ENCODE assay signal across 1 cellular context in the genomic region with DNA sequence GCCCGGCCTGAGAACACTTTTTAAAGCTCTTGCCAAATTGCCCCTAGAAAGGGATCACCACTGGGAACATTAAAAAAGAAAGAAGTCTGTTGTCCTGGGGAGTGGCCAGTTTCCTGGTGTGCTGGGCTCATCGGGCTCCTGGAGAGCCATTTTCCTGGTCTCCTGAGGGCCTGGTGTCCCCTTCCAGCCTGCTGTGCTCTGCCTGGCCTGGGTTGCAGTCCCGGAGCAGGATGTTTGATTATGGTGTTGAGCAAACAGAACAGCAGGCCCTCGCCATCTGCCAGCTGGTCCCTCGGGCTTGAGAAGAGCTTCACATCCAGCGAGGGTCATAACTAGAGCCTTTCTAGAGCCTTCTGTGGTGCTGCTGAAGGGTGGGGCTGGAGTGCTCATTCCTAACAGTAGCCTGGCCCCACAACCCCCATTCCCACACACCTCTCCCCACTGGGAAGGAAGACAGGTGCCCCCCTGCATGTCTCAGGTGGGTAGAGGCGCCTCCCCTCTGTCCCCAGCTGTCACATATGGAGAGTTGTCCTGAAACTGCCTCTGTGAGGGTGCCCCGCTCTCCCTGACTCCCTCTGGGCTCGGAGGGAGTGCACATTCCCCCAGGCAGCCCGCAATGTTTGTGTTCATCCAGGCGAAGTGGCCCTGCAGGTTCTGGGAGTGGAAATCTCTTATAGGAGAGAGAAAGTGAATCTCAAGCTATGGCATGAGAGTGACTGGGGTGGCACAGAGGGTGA.
A peak's percentile ranks its signal among the peaks of the same experiment; 100 is the strongest.
TF ChIP-seq lines count a peak whose summit lies in the region.

No MANE protein-coding gene starts in this region.

TF ChIP-seq in HepG2, 621 proteins besides CTCF, POLR2A, EP300 and RAD21 (continued from another document):
- TF ChIP-seq FOXA1 (IDR thresholded peaks at IDR 0.05) (no peak), FOXA1 (CRISPR knock-in tag; IDR thresholded peaks at IDR 0.05) (peak; percentile 72; the same call in 1 of the 2 replicates), ZNF367 (CRISPR knock-in tag; IDR thresholded peaks at IDR 0.05; ENCODE audit: borderline replicate concordance) (no peak), GATAD1 (CRISPR knock-in tag; IDR thresholded peaks at IDR 0.05) (no peak), NR2F6 (IDR thresholded peaks at IDR 0.05) (no peak), NR2F6 (CRISPR knock-in tag; IDR thresholded peaks at IDR 0.05) (peak; percentile 15; the same call in 1 of the 2 replicates), RFXAP (CRISPR knock-in tag; IDR thresholded peaks at IDR 0.05; ENCODE audit: borderline replicate concordance) (no peak), HDAC1 (CRISPR knock-in tag; IDR thresholded peaks at IDR 0.05) (no peak), SIX4 (CRISPR knock-in tag; IDR thresholded peaks at IDR 0.05) (no peak), TCF7 (IDR thresholded peaks at IDR 0.05; ENCODE audit: low read depth) (no peak), ZNF138 (CRISPR knock-in tag; IDR thresholded peaks at IDR 0.05; ENCODE audit: low read depth) (no peak), GATAD2A (CRISPR knock-in tag; IDR thresholded peaks at IDR 0.05) (peak; percentile 44; the same call in 1 of the 2 replicates), SALL1 (CRISPR knock-in tag; IDR thresholded peaks at IDR 0.05) (peak; percentile 59; the same call in 1 of the 2 replicates), ZNF441 (CRISPR knock-in tag; IDR thresholded peaks at IDR 0.05; ENCODE audit: borderline replicate concordance) (no peak), RXRB (CRISPR knock-in tag; IDR thresholded peaks at IDR 0.05; ENCODE audit: borderline replicate concordance) (0 out of 2 replicates have a peak, but pooled peaks have one; percentile 23), NFIB (CRISPR knock-in tag; IDR thresholded peaks at IDR 0.05; ENCODE audit: borderline replicate concordance) (no peak), ZNF672 (CRISPR knock-in tag; IDR thresholded peaks at IDR 0.05) (no peak), ZNF331 (CRISPR knock-in tag; IDR thresholded peaks at IDR 0.05) (peak; percentile 86), CEBPG (CRISPR knock-in tag; IDR thresholded peaks at IDR 0.05) (peak; percentile 54; the same call in 1 of the 2 replicates), HNRNPUL1 (IDR thresholded peaks at IDR 0.05; ENCODE audit: low read depth, low read length) (no peak), ZNF33A (CRISPR knock-in tag; IDR thresholded peaks at IDR 0.05; ENCODE audit: borderline replicate concordance) (no peak), TBL1XR1 (IDR thresholded peaks at IDR 0.05; ENCODE audit: borderline replicate concordance, low read length, partially characterized antibody) (no peak), ZMYM4 (CRISPR knock-in tag; IDR thresholded peaks at IDR 0.05) (no peak), HMG20B (CRISPR knock-in tag; conservative IDR thresholded peaks at IDR 0.05) (no peak), NR2F1 (CRISPR knock-in tag; IDR thresholded peaks at IDR 0.05) (no peak), NKX3-1 (CRISPR knock-in tag; IDR thresholded peaks at IDR 0.05) (no peak), ZMYM2 (CRISPR knock-in tag; IDR thresholded peaks at IDR 0.05) (no peak), SCMH1 (CRISPR knock-in tag; IDR thresholded peaks at IDR 0.05; ENCODE audit: borderline replicate concordance) (no peak), SOX13 (IDR thresholded peaks at IDR 0.05) (no peak), SOX13 (CRISPR knock-in tag; conservative IDR thresholded peaks at IDR 0.05 in 1 of 2, IDR thresholded peaks at IDR 0.05 in 1 of 2) (0 out of 4 replicates have a peak, but pooled peaks of 1 of the 2 experiments have one; percentile 5), BCL6 (CRISPR knock-in tag; IDR thresholded peaks at IDR 0.05) (0 out of 2 replicates have a peak, but pooled peaks have one; percentile 17), TCF7L2 (IDR thresholded peaks at IDR 0.05; ENCODE audit: low read depth, low read length) (no peak), ZNF44 (CRISPR knock-in tag; IDR thresholded peaks at IDR 0.05) (no peak), ZMYM3 (CRISPR knock-in tag; IDR thresholded peaks at IDR 0.05) (no peak), MED1 (CRISPR knock-in tag; IDR thresholded peaks at IDR 0.05) (0 out of 2 replicates have a peak, but pooled peaks have one; percentile 15), ZBTB20 (CRISPR knock-in tag; IDR thresholded peaks at IDR 0.05; ENCODE audit: borderline replicate concordance, low read depth) (no peak), ZNF563 (CRISPR knock-in tag; IDR thresholded peaks at IDR 0.05) (no peak), KLF11 (CRISPR knock-in tag; IDR thresholded peaks at IDR 0.05) (no peak), ZNF572 (CRISPR knock-in tag; IDR thresholded peaks at IDR 0.05) (no peak), SP5 (CRISPR knock-in tag; IDR thresholded peaks at IDR 0.05; ENCODE audit: borderline replicate concordance, low read depth) (no peak), SP2 (CRISPR knock-in tag; IDR thresholded peaks at IDR 0.05) (no peak), MIXL1 (CRISPR knock-in tag; IDR thresholded peaks at IDR 0.05) (0 out of 2 replicates have a peak, but pooled peaks have one; percentile 26), XBP1 (CRISPR knock-in tag; IDR thresholded peaks at IDR 0.05) (no peak), SATB2 (CRISPR knock-in tag; IDR thresholded peaks at IDR 0.05) (no peak)
- TF ChIP-seq, protein P1, sequence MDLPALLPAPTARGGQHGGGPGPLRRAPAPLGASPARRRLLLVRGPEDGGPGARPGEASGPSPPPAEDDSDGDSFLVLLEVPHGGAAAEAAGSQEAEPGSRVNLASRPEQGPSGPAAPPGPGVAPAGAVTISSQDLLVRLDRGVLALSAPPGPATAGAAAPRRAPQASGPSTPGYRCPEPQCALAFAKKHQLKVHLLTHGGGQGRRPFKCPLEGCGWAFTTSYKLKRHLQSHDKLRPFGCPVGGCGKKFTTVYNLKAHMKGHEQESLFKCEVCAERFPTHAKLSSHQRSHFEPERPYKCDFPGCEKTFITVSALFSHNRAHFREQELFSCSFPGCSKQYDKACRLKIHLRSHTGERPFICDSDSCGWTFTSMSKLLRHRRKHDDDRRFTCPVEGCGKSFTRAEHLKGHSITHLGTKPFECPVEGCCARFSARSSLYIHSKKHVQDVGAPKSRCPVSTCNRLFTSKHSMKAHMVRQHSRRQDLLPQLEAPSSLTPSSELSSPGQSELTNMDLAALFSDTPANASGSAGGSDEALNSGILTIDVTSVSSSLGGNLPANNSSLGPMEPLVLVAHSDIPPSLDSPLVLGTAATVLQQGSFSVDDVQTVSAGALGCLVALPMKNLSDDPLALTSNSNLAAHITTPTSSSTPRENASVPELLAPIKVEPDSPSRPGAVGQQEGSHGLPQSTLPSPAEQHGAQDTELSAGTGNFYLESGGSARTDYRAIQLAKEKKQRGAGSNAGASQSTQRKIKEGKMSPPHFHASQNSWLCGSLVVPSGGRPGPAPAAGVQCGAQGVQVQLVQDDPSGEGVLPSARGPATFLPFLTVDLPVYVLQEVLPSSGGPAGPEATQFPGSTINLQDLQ (CRISPR knock-in tag; IDR thresholded peaks at IDR 0.05), result no peak
- TF ChIP-seq, protein P2, sequence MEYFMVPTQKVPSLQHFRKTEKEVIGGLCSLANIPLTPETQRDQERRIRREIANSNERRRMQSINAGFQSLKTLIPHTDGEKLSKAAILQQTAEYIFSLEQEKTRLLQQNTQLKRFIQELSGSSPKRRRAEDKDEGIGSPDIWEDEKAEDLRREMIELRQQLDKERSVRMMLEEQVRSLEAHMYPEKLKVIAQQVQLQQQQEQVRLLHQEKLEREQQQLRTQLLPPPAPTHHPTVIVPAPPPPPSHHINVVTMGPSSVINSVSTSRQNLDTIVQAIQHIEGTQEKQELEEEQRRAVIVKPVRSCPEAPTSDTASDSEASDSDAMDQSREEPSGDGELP (IDR thresholded peaks at IDR 0.05; ENCODE audit: borderline replicate concordance, low read depth), result peak; percentile 85; the same call in 1 of the 2 replicates
- TF ChIP-seq, protein P3, sequence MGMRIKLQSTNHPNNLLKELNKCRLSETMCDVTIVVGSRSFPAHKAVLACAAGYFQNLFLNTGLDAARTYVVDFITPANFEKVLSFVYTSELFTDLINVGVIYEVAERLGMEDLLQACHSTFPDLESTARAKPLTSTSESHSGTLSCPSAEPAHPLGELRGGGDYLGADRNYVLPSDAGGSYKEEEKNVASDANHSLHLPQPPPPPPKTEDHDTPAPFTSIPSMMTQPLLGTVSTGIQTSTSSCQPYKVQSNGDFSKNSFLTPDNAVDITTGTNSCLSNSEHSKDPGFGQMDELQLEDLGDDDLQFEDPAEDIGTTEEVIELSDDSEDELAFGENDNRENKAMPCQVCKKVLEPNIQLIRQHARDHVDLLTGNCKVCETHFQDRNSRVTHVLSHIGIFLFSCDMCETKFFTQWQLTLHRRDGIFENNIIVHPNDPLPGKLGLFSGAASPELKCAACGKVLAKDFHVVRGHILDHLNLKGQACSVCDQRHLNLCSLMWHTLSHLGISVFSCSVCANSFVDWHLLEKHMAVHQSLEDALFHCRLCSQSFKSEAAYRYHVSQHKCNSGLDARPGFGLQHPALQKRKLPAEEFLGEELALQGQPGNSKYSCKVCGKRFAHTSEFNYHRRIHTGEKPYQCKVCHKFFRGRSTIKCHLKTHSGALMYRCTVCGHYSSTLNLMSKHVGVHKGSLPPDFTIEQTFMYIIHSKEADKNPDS (CRISPR knock-in tag; IDR thresholded peaks at IDR 0.05), result no peak
- TF ChIP-seq, protein P4, sequence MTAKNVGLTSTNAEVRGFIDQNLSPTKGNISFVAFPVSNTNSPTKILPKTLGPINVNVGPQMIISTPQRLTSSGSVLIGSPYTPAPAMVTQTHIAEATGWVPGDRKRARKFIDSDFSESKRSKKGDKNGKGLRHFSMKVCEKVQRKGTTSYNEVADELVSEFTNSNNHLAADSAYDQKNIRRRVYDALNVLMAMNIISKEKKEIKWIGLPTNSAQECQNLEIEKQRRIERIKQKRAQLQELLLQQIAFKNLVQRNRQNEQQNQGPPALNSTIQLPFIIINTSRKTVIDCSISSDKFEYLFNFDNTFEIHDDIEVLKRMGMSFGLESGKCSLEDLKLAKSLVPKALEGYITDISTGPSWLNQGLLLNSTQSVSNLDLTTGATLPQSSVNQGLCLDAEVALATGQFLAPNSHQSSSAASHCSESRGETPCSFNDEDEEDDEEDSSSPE (CRISPR knock-in tag; IDR thresholded peaks at IDR 0.05), result 0 out of 2 replicates have a peak, but pooled peaks have one; percentile 24
- TF ChIP-seq, protein P5, sequence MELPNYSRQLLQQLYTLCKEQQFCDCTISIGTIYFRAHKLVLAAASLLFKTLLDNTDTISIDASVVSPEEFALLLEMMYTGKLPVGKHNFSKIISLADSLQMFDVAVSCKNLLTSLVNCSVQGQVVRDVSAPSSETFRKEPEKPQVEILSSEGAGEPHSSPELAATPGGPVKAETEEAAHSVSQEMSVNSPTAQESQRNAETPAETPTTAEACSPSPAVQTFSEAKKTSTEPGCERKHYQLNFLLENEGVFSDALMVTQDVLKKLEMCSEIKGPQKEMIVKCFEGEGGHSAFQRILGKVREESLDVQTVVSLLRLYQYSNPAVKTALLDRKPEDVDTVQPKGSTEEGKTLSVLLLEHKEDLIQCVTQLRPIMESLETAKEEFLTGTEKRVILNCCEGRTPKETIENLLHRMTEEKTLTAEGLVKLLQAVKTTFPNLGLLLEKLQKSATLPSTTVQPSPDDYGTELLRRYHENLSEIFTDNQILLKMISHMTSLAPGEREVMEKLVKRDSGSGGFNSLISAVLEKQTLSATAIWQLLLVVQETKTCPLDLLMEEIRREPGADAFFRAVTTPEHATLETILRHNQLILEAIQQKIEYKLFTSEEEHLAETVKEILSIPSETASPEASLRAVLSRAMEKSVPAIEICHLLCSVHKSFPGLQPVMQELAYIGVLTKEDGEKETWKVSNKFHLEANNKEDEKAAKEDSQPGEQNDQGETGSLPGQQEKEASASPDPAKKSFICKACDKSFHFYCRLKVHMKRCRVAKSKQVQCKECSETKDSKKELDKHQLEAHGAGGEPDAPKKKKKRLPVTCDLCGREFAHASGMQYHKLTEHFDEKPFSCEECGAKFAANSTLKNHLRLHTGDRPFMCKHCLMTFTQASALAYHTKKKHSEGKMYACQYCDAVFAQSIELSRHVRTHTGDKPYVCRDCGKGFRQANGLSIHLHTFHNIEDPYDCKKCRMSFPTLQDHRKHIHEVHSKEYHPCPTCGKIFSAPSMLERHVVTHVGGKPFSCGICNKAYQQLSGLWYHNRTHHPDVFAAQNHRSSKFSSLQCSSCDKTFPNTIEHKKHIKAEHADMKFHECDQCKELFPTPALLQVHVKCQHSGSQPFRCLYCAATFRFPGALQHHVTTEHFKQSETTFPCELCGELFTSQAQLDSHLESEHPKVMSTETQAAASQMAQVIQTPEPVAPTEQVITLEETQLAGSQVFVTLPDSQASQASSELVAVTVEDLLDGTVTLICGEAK (IDR thresholded peaks at IDR 0.05), result no peak
- TF ChIP-seq, protein P5 (CRISPR knock-in tag; IDR thresholded peaks at IDR 0.05), result no peak
- TF ChIP-seq, protein P6, sequence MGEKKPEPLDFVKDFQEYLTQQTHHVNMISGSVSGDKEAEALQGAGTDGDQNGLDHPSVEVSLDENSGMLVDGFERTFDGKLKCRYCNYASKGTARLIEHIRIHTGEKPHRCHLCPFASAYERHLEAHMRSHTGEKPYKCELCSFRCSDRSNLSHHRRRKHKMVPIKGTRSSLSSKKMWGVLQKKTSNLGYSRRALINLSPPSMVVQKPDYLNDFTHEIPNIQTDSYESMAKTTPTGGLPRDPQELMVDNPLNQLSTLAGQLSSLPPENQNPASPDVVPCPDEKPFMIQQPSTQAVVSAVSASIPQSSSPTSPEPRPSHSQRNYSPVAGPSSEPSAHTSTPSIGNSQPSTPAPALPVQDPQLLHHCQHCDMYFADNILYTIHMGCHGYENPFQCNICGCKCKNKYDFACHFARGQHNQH (CRISPR knock-in tag; IDR thresholded peaks at IDR 0.05), result 0 out of 2 replicates have a peak, but pooled peaks have one; percentile 24
TF ChIP-seq in HepG2: peak in this region for 35.
